9 cellular contexts compared by ENCODE assay signal in genomic region chr7:131012477-131013031, GRCh38.
DNase-seq lines count a peak whose midpoint lies in the region; ATAC-seq and TF ChIP-seq lines count a peak whose summit lies in the region.
"Had no signal": no experiment of that assay in that cellular context is flagged by ENCODE, and none has a peak within 500 bp of the region (broad histone marks: within the 10 kb centered on the region; RNA-seq: fewer than 3 reads in every experiment).

No MANE protein-coding gene starts in this region.

- POLR2A ChIA-PET in naive thymus-derived CD8-positive, alpha-beta T cell (lab: Charles Lee), result interaction anchor here (0.6 to 1.4 kb wide), 2 partner anchors 43 to 96 kb away, joined by 3 to 6 read pairs; no protein-coding TSS in a partner anchor

- H3K36me3 ChIP-seq in mucosa of descending colon (ENCODE audit: low read depth), result no peaks in the 10 kb centered on the region
- H3K36me3 ChIP-seq: SJCRH30 had no signal

- ATAC-seq in naive thymus-derived CD8-positive, alpha-beta T cell, result peak in 1 of 2 donors; percentile 9
- ATAC-seq in GM18502 (IDR thresholded peaks at IDR 0.05; ENCODE audit: poor library complexity, unreplicated experiment) (no peak), mucosa of descending colon (no peak), HG03439 (IDR thresholded peaks at IDR 0.05; ENCODE audit: unreplicated experiment) (no peak)

- H3K27ac Mint-ChIP-seq in chondrocyte (ENCODE audit: unreplicated experiment), result peak overlapping the region; percentile 96
- H3K27ac Mint-ChIP-seq in naive thymus-derived CD8-positive, alpha-beta T cell, result peak overlapping the region; percentile 72 to 90 (median 84)

- H3K4me3 Mint-ChIP-seq in chondrocyte (ENCODE audit: unreplicated experiment), result peak overlapping the region; percentile 4
- peak overlapping the region in 9 of 10 donors; percentile 29 to 83 (median 78) for H3K4me3 Mint-ChIP-seq in naive thymus-derived CD8-positive, alpha-beta T cell

- H3K36me3 Mint-ChIP-seq in chondrocyte (ENCODE audit: low read depth), result no peaks in the 10 kb centered on the region
- H3K36me3 Mint-ChIP-seq in naive thymus-derived CD8-positive, alpha-beta T cell, result peaks cover 0 to 20% (median 0%) of the 10 kb centered on the region in 3 donors

- H3K9me3 Mint-ChIP-seq in chondrocyte (ENCODE audit: low read depth), result no peaks in the 10 kb centered on the region
- H3K9me3 Mint-ChIP-seq in naive thymus-derived CD8-positive, alpha-beta T cell, result no peaks in the 10 kb centered on the region

- H3K27me3 Mint-ChIP-seq in chondrocyte (ENCODE audit: low read depth), result no peaks in the 10 kb centered on the region
- no peaks in the 10 kb centered on the region for H3K27me3 Mint-ChIP-seq in naive thymus-derived CD8-positive, alpha-beta T cell

- TF ChIP-seq CTCF in chondrocyte (IDR thresholded peaks at IDR 0.05) (no peak), mucosa of descending colon (IDR thresholded peaks at IDR 0.05) (no peak)

- H3K9me3 ChIP-seq in mucosa of descending colon, result no peaks in the 10 kb centered on the region
- H3K9me3 ChIP-seq: SJCRH30 had no signal

- DNase-seq in AG20443 (ENCODE audit: low spot score) (peak; percentile 64), M059J (ENCODE audit: low read depth) (peak; percentile 91), chondrocyte (ENCODE audit: low spot score) (no peak), HCEC 1CT (no peak), mucosa of descending colon (no peak)
- DNase-seq in naive thymus-derived CD8-positive, alpha-beta T cell, result no peak

- H3K4me1 ChIP-seq in mucosa of descending colon (ENCODE audit: low read depth), result peaks cover 33% of the 10 kb centered on the region

- intact Hi-C loops in mucosa of descending colon (cut with DNase I, micrococcal nuclease), result no loop called here

- peaks cover 86% of the 10 kb centered on the region for H3K4me1 Mint-ChIP-seq in chondrocyte (ENCODE audit: low read depth)
- H3K4me1 Mint-ChIP-seq in naive thymus-derived CD8-positive, alpha-beta T cell, result peaks cover 47 to 95% (median 92%) of the 10 kb centered on the region in 4 donors

- H3K4me3 ChIP-seq in mucosa of descending colon, result no peak overlapping the region
- H3K4me3 ChIP-seq: SJCRH30 had no signal

Comparison
In these comparisons a context has a peak if more than half of its experiments do, and no peak if none do; other contexts are left out.
1. DNase-seq: peak in AG20443 (single experiment) and M059J (single experiment); none in chondrocyte (single experiment), naive thymus-derived CD8-positive, alpha-beta T cell (0 of 10), HCEC 1CT (single experiment) and mucosa of descending colon (0 of 3).